ENCODE assay signal across 16 cellular contexts in the genomic region with DNA sequence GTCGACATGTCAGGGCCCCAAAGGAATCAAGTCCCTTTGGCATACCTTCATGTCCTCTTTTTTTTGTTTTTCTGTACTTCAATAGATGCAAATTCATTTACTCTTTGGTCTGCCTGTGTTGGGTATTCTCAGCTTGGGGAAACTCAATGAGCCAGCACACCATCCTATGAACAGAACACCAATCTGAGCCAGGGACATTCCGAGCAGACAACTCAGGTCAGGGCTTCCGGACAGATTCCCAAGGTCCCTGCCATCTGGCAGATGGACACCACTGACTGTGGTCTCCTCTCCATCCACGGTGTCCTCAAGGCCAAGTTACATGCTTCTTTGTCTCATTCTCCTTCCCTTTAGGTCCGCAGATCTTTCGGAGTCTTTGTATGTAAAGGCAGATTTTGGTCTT.
"Had no signal": no experiment of that assay in that cellular context is flagged by ENCODE, and none has a peak within 500 bp of the region (broad histone marks: within the 10 kb centered on the region; RNA-seq: fewer than 3 reads in every experiment).

No MANE protein-coding gene starts in this region.

- H3K4me1 Mint-ChIP-seq: activated CD4-positive, alpha-beta memory T cell treated with anti-CD3 and anti-CD28 coated beads, Interleukin-2, amount 10 ng/mL, durations not matched to agents 7 days and 5 days had no signal

- H3K4me3 Mint-ChIP-seq: activated CD4-positive, alpha-beta memory T cell treated with anti-CD3 and anti-CD28 coated beads, Interleukin-2, amount 10 ng/mL, durations not matched to agents 7 days and 5 days; activated T-cell treated with anti-CD3 and anti-CD28 coated beads, Interleukin-2, amount 50 U/mL, for 4 hours; neural crest cell had no signal

- H3K36me3 Mint-ChIP-seq: activated naive CD4-positive, alpha-beta T cell treated with anti-CD3 and anti-CD28 coated beads, Interleukin-2, amount 50 U/mL, for 72 hours had no signal

- H3K4me3 ChIP-seq: esophagus squamous epithelium, lung, skin epidermis had no signal

- H3K27ac ChIP-seq: esophagus squamous epithelium, skin epidermis had no signal

- H3K27me3 Mint-ChIP-seq: activated CD4-positive, alpha-beta memory T cell treated with anti-CD3 and anti-CD28 coated beads, Interleukin-2, amount 10 ng/mL, durations not matched to agents 7 days and 5 days had no signal

- H3K9me3 ChIP-seq: esophagus squamous epithelium had no signal

- ATAC-seq: activated naive CD4-positive, alpha-beta T cell treated with anti-CD3 and anti-CD28 coated beads, Interleukin-2, amount 50 U/mL, for 72 hours; activated T-cell treated with anti-CD3 and anti-CD28 coated beads, Interleukin-2, amount 50 U/mL, for 4 hours had no signal

- H3K9me3 Mint-ChIP-seq: activated CD4-positive, alpha-beta memory T cell treated with anti-CD3 and anti-CD28 coated beads, Interleukin-2, amount 10 ng/mL, durations not matched to agents 7 days and 5 days; activated naive CD4-positive, alpha-beta T cell treated with anti-CD3 and anti-CD28 coated beads, Interleukin-2, amount 50 U/mL, for 72 hours; activated T-cell treated with anti-CD3 and anti-CD28 coated beads, Interleukin-2, amount 50 U/mL, for 4 hours; neural crest cell had no signal

- DNase-seq: activated CD4-positive, alpha-beta memory T cell treated with anti-CD3 and anti-CD28 coated beads, Interleukin-2, amount 10 ng/mL, durations not matched to agents 7 days and 5 days; activated effector memory CD4-positive, alpha-beta T cell treated with anti-CD3 and anti-CD28 coated beads, Interleukin-2, amount 50 U/mL, for 16 hours; activated T-cell treated with anti-CD3 and anti-CD28 coated beads, Interleukin-2, amount 50 U/mL, for 4 hours; cortex of kidney; effector CD4-positive, alpha-beta T cell; esophagus squamous epithelium; left cardiac atrium; midbrain; stimulated activated CD4-positive, alpha-beta T cell treated with anti-CD3 and anti-CD28 coated beads, Interleukin-4, amount 100 ng/mL, for 24 hours; stimulated activated naive CD4-positive, alpha-beta T cell; T-helper 9 cell; trophoblast cell had no signal

- H3K27ac Mint-ChIP-seq: activated CD4-positive, alpha-beta memory T cell treated with anti-CD3 and anti-CD28 coated beads, Interleukin-2, amount 10 ng/mL, durations not matched to agents 7 days and 5 days; activated naive CD4-positive, alpha-beta T cell treated with anti-CD3 and anti-CD28 coated beads, Interleukin-2, amount 50 U/mL, for 72 hours had no signal

- H3K27me3 ChIP-seq: esophagus squamous epithelium had no signal
